In the genomic region with DNA sequence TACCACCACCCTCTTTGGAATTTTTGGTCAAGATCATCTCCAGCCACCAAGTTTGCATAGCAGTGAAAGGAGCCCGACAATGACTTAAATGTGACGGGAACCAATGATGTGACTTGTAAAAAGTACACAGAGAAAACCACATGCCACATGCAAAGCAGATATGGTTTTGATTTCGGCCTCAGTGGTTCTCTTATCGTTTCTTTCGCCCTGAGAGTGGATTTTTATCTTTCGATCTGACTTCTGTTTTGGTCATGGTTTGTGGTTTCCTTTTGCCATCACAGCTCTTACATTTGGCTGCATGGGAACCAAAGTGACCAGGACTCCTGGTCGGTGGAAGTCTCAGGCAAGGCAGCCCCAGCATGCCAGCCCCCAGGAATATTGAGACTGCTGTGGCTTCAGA, we compare ENCODE assay signal across 8 cellular contexts.
A peak's percentile ranks its signal among the peaks of the same experiment; 100 is the strongest.
DNase-seq lines count a peak whose midpoint lies in the region; ATAC-seq and TF ChIP-seq lines count a peak whose summit lies in the region.

No MANE protein-coding gene starts in this region.

- DNase-seq in EH (ENCODE audit: low read depth), result peak; percentile 80
- DNase-seq in activated naive CD8-positive, alpha-beta T cell treated with anti-CD3 and anti-CD28 coated beads, Interleukin-2, amount 50 U/mL, for 24 hours, result peak; percentile 58
- no peak for DNase-seq in NCI-H1417 treated with DMSO at 0.1 percent for 48 hours (lab: John Stamatoyannopoulos, UW)
- DNase-seq in superior temporal gyrus (ENCODE audit: extremely low spot score), result no peak
- no peak for DNase-seq in RWPE1 (ENCODE audit: low spot score)
- DNase-seq in NCI-H748 (lab: John Stamatoyannopoulos, UW; ENCODE audit: unreplicated experiment), result no peak

- peaks cover 30% of the 10 kb centered on the region for H3K4me1 Mint-ChIP-seq in activated naive CD8-positive, alpha-beta T cell treated with anti-CD3 and anti-CD28 coated beads, Interleukin-2, amount 50 U/mL, for 24 hours

- peaks cover 3% of the 10 kb centered on the region for H3K36me3 Mint-ChIP-seq in activated naive CD8-positive, alpha-beta T cell treated with anti-CD3 and anti-CD28 coated beads, Interleukin-2, amount 50 U/mL, for 24 hours (ENCODE audit: low read depth)

- H3K9me3 Mint-ChIP-seq in activated naive CD8-positive, alpha-beta T cell treated with anti-CD3 and anti-CD28 coated beads, Interleukin-2, amount 50 U/mL, for 24 hours, result no peaks in the 10 kb centered on the region

- H3K27ac Mint-ChIP-seq in activated naive CD8-positive, alpha-beta T cell treated with anti-CD3 and anti-CD28 coated beads, Interleukin-2, amount 50 U/mL, for 24 hours, result peak overlapping the region; percentile 91

- TF ChIP-seq CTCF in RWPE1 (conservative IDR thresholded peaks at IDR 0.05; ENCODE audit: low read depth), result no peak

- peak; percentile 95 for ATAC-seq in GM19467 (IDR thresholded peaks at IDR 0.05; ENCODE audit: unreplicated experiment)
- ATAC-seq in HG03439 (IDR thresholded peaks at IDR 0.05; ENCODE audit: unreplicated experiment), result peak; percentile 99
- peak; percentile 70 for ATAC-seq in activated naive CD8-positive, alpha-beta T cell treated with anti-CD3 and anti-CD28 coated beads, Interleukin-2, amount 50 U/mL, for 24 hours

- CTCF ChIA-PET in RWPE1 (lab: Yijun Ruan, JAX), result no interaction called here

- no peak overlapping the region for H3K27ac ChIP-seq in RWPE1

- no peak overlapping the region for H3K4me3 Mint-ChIP-seq in activated naive CD8-positive, alpha-beta T cell treated with anti-CD3 and anti-CD28 coated beads, Interleukin-2, amount 50 U/mL, for 24 hours

- POLR2A ChIA-PET in RWPE1 (lab: Yijun Ruan, JAX; ENCODE audit: low non-redundant PET), result no interaction called here

- peaks cover 81% of the 10 kb centered on the region for H3K27me3 Mint-ChIP-seq in activated naive CD8-positive, alpha-beta T cell treated with anti-CD3 and anti-CD28 coated beads, Interleukin-2, amount 50 U/mL, for 24 hours

Comparison
In these comparisons a context has a peak if more than half of its experiments do, and no peak if none do; other contexts are left out.
1. DNase-seq: peak in EH (single experiment) and activated naive CD8-positive, alpha-beta T cell treated with anti-CD3 and anti-CD28 coated beads, Interleukin-2, amount 50 U/mL, for 24 hours (single experiment); none in NCI-H1417 treated with DMSO at 0.1 percent for 48 hours (single experiment), superior temporal gyrus (single experiment), RWPE1 (single experiment) and NCI-H748 (single experiment).
2. Peak in every context shown above with its lines, with median percentiles within 50 percentile points of each other: ATAC-seq.